Comparison of ENCODE assay signal across 13 cellular contexts in the genomic region with DNA sequence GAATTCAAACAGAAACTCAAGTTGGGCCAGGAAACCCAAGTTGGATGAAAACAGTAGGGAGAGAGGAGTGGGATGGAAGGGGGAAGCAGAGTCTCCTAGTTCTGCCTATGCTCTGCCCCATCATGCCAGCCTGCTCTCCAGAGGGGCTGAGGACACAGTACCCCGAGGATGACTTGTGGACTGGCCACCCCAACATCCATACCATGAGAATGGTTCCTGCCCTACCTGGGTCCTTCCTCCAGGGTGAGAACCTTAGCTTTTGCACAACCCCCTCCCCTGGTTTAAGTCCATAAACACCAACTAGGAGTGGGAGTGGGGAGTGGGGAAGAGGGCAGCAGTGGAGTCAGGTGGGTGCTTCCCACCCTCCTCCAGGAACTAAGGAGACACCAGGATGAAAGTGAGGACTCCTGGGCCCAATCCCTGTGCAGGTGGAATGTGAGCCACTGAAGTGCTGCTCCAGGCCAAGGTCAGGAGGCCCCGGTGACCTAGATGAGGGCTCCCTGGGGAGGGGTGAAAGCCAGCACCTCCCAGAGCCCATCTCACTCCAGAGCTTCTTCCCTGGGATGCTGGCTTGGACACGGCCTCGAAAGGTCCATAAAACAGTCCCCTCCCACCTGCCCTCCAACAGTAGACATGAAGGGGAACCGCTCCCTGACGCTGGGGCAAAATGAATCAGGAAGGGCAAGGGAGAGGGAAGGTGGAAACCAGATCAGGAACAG. TPM values are rescaled to one million over a fixed set of nuclear protein-coding genes. Genes with fewer than 3 reads are reported as not detected.
DNase-seq lines count a peak whose midpoint lies in the region; ATAC-seq, FAIRE-seq and TF ChIP-seq lines count a peak whose summit lies in the region.
"Had no signal": no experiment of that assay in that cellular context is flagged by ENCODE, and none has a peak within 500 bp of the region (broad histone marks: within the 10 kb centered on the region; RNA-seq: fewer than 3 reads in every experiment).

No MANE protein-coding gene starts in this region.

- H3K4me1 ChIP-seq in A549 (peaks cover 49% of the 10 kb centered on the region), HEK293 (ENCODE audit: control insufficient read depth, insufficient read depth, low read length) (peaks cover 8% of the 10 kb centered on the region), left lung (peaks cover 0 to 32% of the 10 kb centered on the region in 2 donors)

- no peak for DNase-seq in A549 (ENCODE audit: low read depth in 1 of 2, low spot score in 1 of 2)
- no peak for DNase-seq in dorsolateral prefrontal cortex
- DNase-seq in neural crest cell (ENCODE audit: low read depth, low spot score), result no peak
- DNase-seq in AG08396 (ENCODE audit: low spot score), result no peak
- DNase-seq in putamen (ENCODE audit: low spot score), result no peak
- no peak for DNase-seq in left lung
- DNase-seq in GM12892 (ENCODE audit: insufficient read length), result no peak
- DNase-seq: activated CD8-positive, alpha-beta memory T cell treated with anti-CD3 and anti-CD28 coated beads, Interleukin-2, amount 10 ng/mL, durations not matched to agents 7 days and 5 days; NCI-H2227 treated with DMSO at 0.1 percent for 48 hours had no signal

- H3K4me2 ChIP-seq in A549, result peak overlapping the region; percentile 99

- intact Hi-C loops in dorsolateral prefrontal cortex (cut with DNase I), result loop anchor here (10.0 kb wide), 1 partner anchor 373 kb away; a partner anchor contains a TSS
- intact Hi-C loops in left lung (cut with DNase I), result no loop called here

- H3K4me3 ChIP-seq in A549 (peak overlapping the region; percentile 61), HEK293 (ENCODE audit: low read depth, low read length) (no peak overlapping the region), dorsolateral prefrontal cortex (peak overlapping the region in 45 of 59 donors; percentile 41 to 73 (median 60)), left lung (no peak overlapping the region)

- no peak for TF ChIP-seq EP300 in A549 (IDR thresholded peaks at IDR 0.05)

- no peak overlapping the region for H3K27ac Mint-ChIP-seq in neural crest cell (ENCODE audit: unreplicated experiment)
- H3K27ac Mint-ChIP-seq: activated CD8-positive, alpha-beta memory T cell treated with anti-CD3 and anti-CD28 coated beads, Interleukin-2, amount 10 ng/mL, durations not matched to agents 7 days and 5 days had no signal

- TF ChIP-seq POLR2A in A549 (IDR thresholded peaks at IDR 0.05; ENCODE audit: low read length), result no peak
- no peak for TF ChIP-seq POLR2A in GM12892 (IDR thresholded peaks at IDR 0.05; ENCODE audit: low read depth, low read length)

- H3K9me3 ChIP-seq in A549 (no peaks in the 10 kb centered on the region), HEK293 (ENCODE audit: control insufficient read depth, insufficient read depth, low read depth, low read length) (no peaks in the 10 kb centered on the region), left lung (no peaks in the 10 kb centered on the region)
- H3K9me3 ChIP-seq: adrenal gland had no signal

- no peak for TF ChIP-seq RAD21 in A549 (conservative IDR thresholded peaks at IDR 0.05 in 1 of 2, IDR thresholded peaks at IDR 0.05 in 1 of 2)

- no peak for ATAC-seq in A549
- no peak for ATAC-seq in left lung
- ATAC-seq: activated CD8-positive, alpha-beta memory T cell treated with anti-CD3 and anti-CD28 coated beads, Interleukin-2, amount 10 ng/mL, durations not matched to agents 7 days and 5 days had no signal

- 78% methylated on average over 6 of the region's 6 CpGs for WGBS in A549 (ENCODE audit: missing lambda C conversion rate)

- CTCF ChIA-PET in A549 (lab: Yijun Ruan, JAX), result interaction anchor here (0.7 to 11.5 kb wide), 16 partner anchors 6 to 390 kb away, joined by 3 to 224 read pairs (median 16); no protein-coding TSS in a partner anchor
- CTCF ChIA-PET in HEK293 (lab: Yijun Ruan, JAX), result interaction anchor here (0.5 to 6.4 kb wide), 13 partner anchors 10 to 378 kb away, joined by 3 to 62 read pairs (median 5); a partner anchor contains a TSS

- H3K27me3 Mint-ChIP-seq in neural crest cell (ENCODE audit: low read depth), result no peaks in the 10 kb centered on the region
- H3K27me3 Mint-ChIP-seq: activated CD8-positive, alpha-beta memory T cell treated with anti-CD3 and anti-CD28 coated beads, Interleukin-2, amount 10 ng/mL, durations not matched to agents 7 days and 5 days had no signal

- POLR2A ChIA-PET in A549 (lab: Yijun Ruan, JAX), result no interaction called here
- POLR2A ChIA-PET in HEK293 (lab: Yijun Ruan, JAX), result interaction anchor here (2.9 kb wide), 1 partner anchor 98 kb away, joined by 16 read pairs; a partner anchor contains a TSS

- FAIRE-seq in A549 (lab: Jason Lieb, UNC), result no peak
- FAIRE-seq in GM12892 (lab: Jason Lieb, UNC), result no peak
- FAIRE-seq: RCC 7860 had no signal

- peaks cover 0 to 82% of the 10 kb centered on the region in 2 experiments; a peak in 1 of 3 replicates for H3K36me3 ChIP-seq in HEK293 (ENCODE audit: control insufficient read depth in 2 of 2, insufficient read depth in 1 of 2, low read length in 2 of 2)
- H3K36me3 ChIP-seq in left lung, result peaks cover 0 to 7% of the 10 kb centered on the region in 2 donors
- H3K36me3 ChIP-seq: adrenal gland had no signal

- no peaks in the 10 kb centered on the region for H3K36me3 Mint-ChIP-seq in neural crest cell (ENCODE audit: low read depth)
- H3K36me3 Mint-ChIP-seq: activated CD8-positive, alpha-beta memory T cell treated with anti-CD3 and anti-CD28 coated beads, Interleukin-2, amount 10 ng/mL, durations not matched to agents 7 days and 5 days had no signal

- H3K27ac ChIP-seq in A549 (peak overlapping the region; percentile 81 to 96; a peak in 4 of 6 replicates), HEK293 (ENCODE audit: extremely low read depth, low read depth, low read length) (no peak overlapping the region), dorsolateral prefrontal cortex (peak overlapping the region in 27 of 59 donors; percentile 6 to 84 (median 40)), left lung (no peak overlapping the region)

- H3K9me3 Mint-ChIP-seq in neural crest cell, result no peaks in the 10 kb centered on the region

- peaks cover 19% of the 10 kb centered on the region for H3K4me1 Mint-ChIP-seq in neural crest cell

- H3K4me3 Mint-ChIP-seq in neural crest cell, result peak overlapping the region; percentile 87
- H3K4me3 Mint-ChIP-seq: activated CD8-positive, alpha-beta memory T cell treated with anti-CD3 and anti-CD28 coated beads, Interleukin-2, amount 10 ng/mL, durations not matched to agents 7 days and 5 days had no signal

- TF ChIP-seq CTCF in A549 (IDR thresholded peaks at IDR 0.05) (no peak), HEK293 (tag by site-specific recombination; IDR thresholded peaks at IDR 0.05) (no peak), dorsolateral prefrontal cortex (IDR thresholded peaks at IDR 0.05 in 54 of 56, conservative IDR thresholded peaks at IDR 0.05 in 2 of 56; ENCODE audit: low read depth in 1 of 56, partially characterized antibody in 56 of 56) (no peak), neural crest cell (conservative IDR thresholded peaks at IDR 0.05) (no peak), left lung (IDR thresholded peaks at IDR 0.05) (no peak)

- H3K27me3 ChIP-seq in dorsolateral prefrontal cortex (no peaks in the 10 kb centered on the region), left lung (no peaks in the 10 kb centered on the region)
- H3K27me3 ChIP-seq: adrenal gland had no signal

TF ChIP-seq in A549, 52 proteins besides CTCF, POLR2A, EP300 and RAD21 (continues in another document):
- TF ChIP-seq ZSCAN20 (CRISPR knock-in tag; IDR thresholded peaks at IDR 0.05), result no peak

TF ChIP-seq in HEK293, 187 proteins besides CTCF, POLR2A, EP300 and RAD21 (continues in another document):
- no peak for TF ChIP-seq ZNF140 (tag by site-specific recombination; IDR thresholded peaks at IDR 0.05)

RNA-seq across cellular contexts. Expression of a gene that starts 6.6 kb away (rescaled TPM):
- 1.8 and 3.0 TPM in 2 replicates for polyA plus RNA-seq in A549 (2011; rRNA removed)
- 3.6 and 5.9 TPM in 2 replicates for polyA plus RNA-seq in A549 (2012; cell fraction: cytosol; rRNA removed)
- 3.9 and 4.4 TPM in 2 replicates for polyA plus RNA-seq in A549 (2012; cell fraction: nucleus; rRNA removed)
- 10.0 to 14.9 TPM (median 14.1 TPM) in 3 replicates for polyA plus RNA-seq in A549 (2017; fragmentation: RNase III; extraction: RNeasy Plus Mini Kit Qiagen cat#74134 plus additional on column Dnase treatment)
- 9.2 and 9.4 TPM in 2 replicates for polyA minus RNA-seq in A549 (2011; rRNA and poly(A)+ RNA removed)
- 100 to 1,000 TPM in 10 of 120 experiments, 10 to 100 TPM in 110; 41.0 to 204 (median 73.8) TPM for total RNA-seq in dorsolateral prefrontal cortex
- 20.3 and 20.8 TPM in 2 replicates for total RNA-seq in neural crest cell
- total RNA-seq in left lung, result 10 to 100 TPM; 18.1 to 19.0 TPM
- polyA plus RNA-seq in GM12892 (2012; ENCODE audit: missing spikeins), result 1.1 TPM

RNA-seq across cellular contexts. Expression of a gene that starts 13.7 kb away (rescaled TPM):
- polyA plus RNA-seq in A549 (2011; rRNA removed) (not detected in 2 replicates), A549 (2017; fragmentation: RNase III; extraction: RNeasy Plus Mini Kit Qiagen cat#74134 plus additional on column Dnase treatment) (0.04 TPM in 1 of 3 replicates, not detected in the others)
- polyA plus RNA-seq in A549 (2012; cell fraction: cytosol; rRNA removed), result 0.04 TPM in 1 of 2 replicates, not detected in the other
- 0.15 and 0.18 TPM in 2 replicates for polyA plus RNA-seq in A549 (2012; cell fraction: nucleus; rRNA removed)
- not detected in 2 replicates for polyA minus RNA-seq in A549 (2011; rRNA and poly(A)+ RNA removed)
- total RNA-seq in dorsolateral prefrontal cortex (1 to 10 TPM in 52 of 120 experiments, under 1 TPM in 51, not detected in 17; 0.22 to 7.8 (median 1.0) TPM), neural crest cell (not detected in 2 replicates), left lung (10 to 100 TPM in 1 of 2 donors, under 1 TPM in 1; 0.99 to 10.3 TPM)
- 1.9 TPM for polyA plus RNA-seq in GM12892 (2012; ENCODE audit: missing spikeins)
- polyA plus RNA-seq: BJ had no signal

RNA-seq across cellular contexts. Expression of a gene that starts 41.1 kb away (rescaled TPM):
- polyA plus RNA-seq in A549 (2011; rRNA removed) (31.7 and 36.1 TPM in 2 replicates), A549 (2017; fragmentation: RNase III; extraction: RNeasy Plus Mini Kit Qiagen cat#74134 plus additional on column Dnase treatment) (21.5 to 30.0 TPM (median 27.2 TPM) in 3 replicates)
- polyA plus RNA-seq in A549 (2012; cell fraction: cytosol; rRNA removed), result 16.5 and 22.7 TPM in 2 replicates
- polyA plus RNA-seq in A549 (2012; cell fraction: nucleus; rRNA removed), result 49.4 and 51.0 TPM in 2 replicates
- 57.4 and 67.8 TPM in 2 replicates for polyA minus RNA-seq in A549 (2011; rRNA and poly(A)+ RNA removed)
- total RNA-seq in dorsolateral prefrontal cortex (10 to 100 TPM in 71 of 120 experiments, 1 to 10 TPM in 49; 3.0 to 60.5 (median 11.1) TPM), neural crest cell (20.1 and 22.0 TPM in 2 replicates), left lung (100 to 1,000 TPM in 1 of 2 donors, 10 to 100 TPM in 1; 76.4 to 142 TPM)
- polyA plus RNA-seq in GM12892 (2012; ENCODE audit: missing spikeins), result 1.8 TPM

RNA-seq across cellular contexts. Expression of a gene that starts 53.0 kb away (rescaled TPM):
- polyA plus RNA-seq in A549 (2011; rRNA removed) (590 and 613 TPM in 2 replicates), A549 (2017; fragmentation: RNase III; extraction: RNeasy Plus Mini Kit Qiagen cat#74134 plus additional on column Dnase treatment) (300 to 339 TPM (median 304 TPM) in 3 replicates)
- polyA plus RNA-seq in A549 (2012; cell fraction: cytosol; rRNA removed), result 171 and 206 TPM in 2 replicates
- polyA plus RNA-seq in A549 (2012; cell fraction: nucleus; rRNA removed), result 62.3 and 114 TPM in 2 replicates
- polyA minus RNA-seq in A549 (2011; rRNA and poly(A)+ RNA removed), result 178 and 220 TPM in 2 replicates
- total RNA-seq in dorsolateral prefrontal cortex (100 to 1,000 TPM in 3 of 120 experiments, 10 to 100 TPM in 117; 56.8 to 104 (median 78.9) TPM), neural crest cell (148 and 160 TPM in 2 replicates), left lung (100 to 1,000 TPM; 157 to 184 TPM)
- polyA plus RNA-seq in GM12892 (2012; ENCODE audit: missing spikeins), result 175 TPM

Comparison
In these comparisons a context has a peak if more than half of its experiments do, and no peak if none do; other contexts are left out.
1. H3K27ac ChIP-seq: peak in A549 (2 of 2); none in HEK293 (single experiment) and left lung (0 of 2).
2. H3K4me3 ChIP-seq: peak in A549 (single experiment) and dorsolateral prefrontal cortex (45 of 59); none in HEK293 (single experiment) and left lung (0 of 2).
3. intact Hi-C loops: an anchor here in dorsolateral prefrontal cortex (10.0 kb wide); none called in left lung.